12 cellular contexts compared by ENCODE assay signal in genomic region chr1:10900691-10901090, GRCh38.
DNase-seq lines count a peak whose midpoint lies in the region; ATAC-seq and TF ChIP-seq lines count a peak whose summit lies in the region.
"Had no signal": no experiment of that assay in that cellular context is flagged by ENCODE, and none has a peak within 500 bp of the region (broad histone marks: within the 10 kb centered on the region; RNA-seq: fewer than 3 reads in every experiment).

No MANE protein-coding gene starts in this region.

- intact Hi-C loops in colonic mucosa (cut with DNase I) (no loop called here), mucosa of descending colon (cut with DNase I, micrococcal nuclease) (no loop called here), transverse colon (cut with DNase I; ENCODE audit: low total_unique reads) (no loop called here)

- TF ChIP-seq POLR2A in transverse colon (IDR thresholded peaks at IDR 0.05) = no peak

- ATAC-seq in mucosa of descending colon (peak; percentile 60), GM18511 (IDR thresholded peaks at IDR 0.05; ENCODE audit: unreplicated experiment) (no peak)
- ATAC-seq: activated T-cell treated with anti-CD3 and anti-CD28 coated beads, Interleukin-2, amount 50 U/mL, for 4 hours had no signal

- H3K4me3 ChIP-seq in colonic mucosa (no peak overlapping the region), mucosa of descending colon (no peak overlapping the region), transverse colon (peak overlapping the region in 1 of 4 donors; percentile 18)

- WGBS in transverse colon (ENCODE audit: low coverage in 1 of 2), 2 donors = 42 to 51% methylated on average over 2 to 6 of the region's 6 CpGs

- H3K36me3 ChIP-seq in colonic mucosa = no peaks in the 10 kb centered on the region
- H3K36me3 ChIP-seq in mucosa of descending colon (ENCODE audit: low read depth) = no peaks in the 10 kb centered on the region
- no peaks in the 10 kb centered on the region for H3K36me3 ChIP-seq in transverse colon

- TF ChIP-seq EP300 in transverse colon (IDR thresholded peaks at IDR 0.05; ENCODE audit: low read depth) = no peak

- H3K27me3 ChIP-seq in colonic mucosa = no peaks in the 10 kb centered on the region
- H3K27me3 ChIP-seq in transverse colon = no peaks in the 10 kb centered on the region

- H3K9me3 ChIP-seq in colonic mucosa (no peaks in the 10 kb centered on the region), mucosa of descending colon (no peaks in the 10 kb centered on the region), transverse colon (no peaks in the 10 kb centered on the region)

- DNase-seq in COR-L47 (lab: John Stamatoyannopoulos, UW) = peak; percentile 28
- DNase-seq in MV-4-11 (lab: John Stamatoyannopoulos, UW) = peak; percentile 49
- peak; percentile 27 for DNase-seq in colonic mucosa
- no peak for DNase-seq in mucosa of descending colon
- DNase-seq in AG20443 (ENCODE audit: low spot score) = no peak
- no peak for DNase-seq in KG1 (lab: John Stamatoyannopoulos, UW)
- DNase-seq in transverse colon = no peak
- DNase-seq: activated T-cell treated with anti-CD3 and anti-CD28 coated beads, Interleukin-2, amount 50 U/mL, for 4 hours; RPMI8226 had no signal

- in situ Hi-C loops in transverse colon (cut with MboI; ENCODE audit: low pct_ligation_motif_present in 1 of 4, low pct_unique_long_range_greater_than_20kb in 1 of 4, low sequenced_read_pairs in 3 of 4) = no loop called here

- H3K4me1 ChIP-seq in colonic mucosa = no peaks in the 10 kb centered on the region
- H3K4me1 ChIP-seq in mucosa of descending colon (ENCODE audit: low read depth) = peaks cover 13% of the 10 kb centered on the region
- H3K4me1 ChIP-seq in transverse colon = peaks cover 0 to 13% (median 11%) of the 10 kb centered on the region in 4 donors

- H3K27ac ChIP-seq in colonic mucosa (no peak overlapping the region), transverse colon (peak overlapping the region in 1 of 4 donors; percentile 31)
- H3K27ac ChIP-seq: HL-60, VCaP had no signal

- peak overlapping the region in 1 of 2 donors; percentile 40 for H3K9ac ChIP-seq in colonic mucosa (ENCODE audit: low read depth in 2 of 2, low read length in 2 of 2)

- TF ChIP-seq CTCF in colonic mucosa (IDR thresholded peaks at IDR 0.05) (no peak), mucosa of descending colon (IDR thresholded peaks at IDR 0.05) (no peak), transverse colon (IDR thresholded peaks at IDR 0.05) (no peak)

Comparison
In these comparisons a context has a peak if more than half of its experiments do, and no peak if none do; other contexts are left out.
1. DNase-seq: peak in COR-L47 (single experiment), MV-4-11 (single experiment) and colonic mucosa (single experiment); none in mucosa of descending colon (0 of 3), AG20443 (single experiment), KG1 (single experiment) and transverse colon (single experiment).